Comparison of ENCODE assay signal across 9 cellular contexts in the genomic region with DNA sequence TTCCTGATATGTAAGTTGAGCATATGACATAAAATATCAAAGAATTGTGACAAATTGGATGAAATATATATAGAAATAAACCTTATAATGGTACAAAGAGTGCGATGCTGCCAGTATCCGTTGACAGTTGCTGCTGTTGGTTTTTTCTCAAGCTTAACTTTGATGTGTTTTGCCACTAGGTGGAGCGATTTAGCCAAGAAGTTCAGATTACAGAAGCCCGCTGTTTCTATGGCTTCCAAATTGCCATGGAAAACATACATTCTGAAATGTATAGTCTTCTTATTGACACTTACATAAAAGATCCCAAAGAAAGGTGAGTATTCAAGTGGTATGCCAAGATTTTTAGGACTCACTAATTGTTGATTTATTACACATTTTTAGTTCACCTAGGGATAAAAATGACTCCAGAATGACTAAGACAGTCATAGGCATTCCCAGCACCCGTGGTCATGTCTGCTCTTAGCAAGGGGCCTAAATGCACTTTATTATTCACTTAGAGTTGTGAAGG. TPM values are rescaled to one million over a fixed set of nuclear protein-coding genes. Genes with fewer than 3 reads are reported as not detected.
DNase-seq lines count a peak whose midpoint lies in the region; ATAC-seq and TF ChIP-seq lines count a peak whose summit lies in the region.
"Had no signal": no experiment of that assay in that cellular context is flagged by ENCODE, and none has a peak within 500 bp of the region (broad histone marks: within the 10 kb centered on the region; RNA-seq: fewer than 3 reads in every experiment).

No MANE protein-coding gene starts in this region.

- H3K9me2 ChIP-seq in hepatocyte (replicated peaks; ENCODE audit: insufficient read depth), result no peaks in the 10 kb centered on the region

- peaks cover 70 to 78% of the 10 kb centered on the region in 2 donors for H3K36me3 Mint-ChIP-seq in activated naive CD4-positive, alpha-beta T cell treated with anti-CD3 and anti-CD28 coated beads, Interleukin-2, amount 50 U/mL, for 72 hours

- WGBS in HUES64, result 42% methylated on average over 5 of the region's 5 CpGs
- 24% methylated on average over 5 of the region's 5 CpGs for WGBS in hepatocyte (ENCODE audit: low lambda C conversion rate, missing lambda C conversion rate)
- WGBS in spleen, 5 donors, result 13 to 20% (median 17%) methylated on average over 5 of the region's 5 CpGs

- peaks cover 0 to 3% of the 10 kb centered on the region in 2 donors for H3K9me3 Mint-ChIP-seq in activated naive CD4-positive, alpha-beta T cell treated with anti-CD3 and anti-CD28 coated beads, Interleukin-2, amount 50 U/mL, for 72 hours
- H3K9me3 Mint-ChIP-seq: dendritic cell treated with granulocyte-macrophage colony-stimulating factor and Interleukin-4, amounts not matched to agents 40 ng/mL and 50 ng/mL, for 4 days had no signal

- TF ChIP-seq POLR2A in spleen (IDR thresholded peaks at IDR 0.05), result no peak

- no peak overlapping the region for H3K9ac ChIP-seq in HUES64 (ENCODE audit: low read depth, low read length)

- peaks cover 62% of the 10 kb centered on the region for H3K36me3 ChIP-seq in HUES64 (ENCODE audit: insufficient read depth, low read length)
- no peaks in the 10 kb centered on the region for H3K36me3 ChIP-seq in hepatocyte (replicated peaks; ENCODE audit: insufficient read depth, low read depth)
- peaks cover 0 to 20% (median 0%) of the 10 kb centered on the region in 6 donors for H3K36me3 ChIP-seq in spleen

- intact Hi-C loops in spleen (cut with DNase I; ENCODE audit: low total_unique reads), result loop anchor here (5.0 to 10.0 kb wide), 2 partner anchors 280 to 308 kb away; no protein-coding TSS in a partner anchor

- DNase-seq in DMS153 treated with DMSO at 0.1 percent for 48 hours (lab: John Stamatoyannopoulos, UW; ENCODE audit: unreplicated experiment), result peak; percentile 69
- DNase-seq in NOMO-1 (lab: John Stamatoyannopoulos, UW; ENCODE audit: unreplicated experiment in 2 of 2), result peak; percentile 15 to 73
- peak in 1 of 2 donors; percentile 47 for DNase-seq in activated naive CD4-positive, alpha-beta T cell treated with anti-CD3 and anti-CD28 coated beads, Interleukin-2, amount 50 U/mL, for 72 hours (ENCODE audit: low spot score in 2 of 2)
- DNase-seq in hepatocyte (ENCODE audit: low spot score), result peak; percentile 83
- DNase-seq in spleen, result peak; percentile 13

- H3K9me3 ChIP-seq in HUES64 (ENCODE audit: insufficient read depth, low read depth, low read length) (no peaks in the 10 kb centered on the region), hepatocyte (ENCODE audit: low read depth) (no peaks in the 10 kb centered on the region), spleen (no peaks in the 10 kb centered on the region)

- no peak for ATAC-seq in activated naive CD4-positive, alpha-beta T cell treated with anti-CD3 and anti-CD28 coated beads, Interleukin-2, amount 50 U/mL, for 72 hours
- no peak for ATAC-seq in GM18867 (IDR thresholded peaks at IDR 0.05; ENCODE audit: unreplicated experiment)
- ATAC-seq in HG02973 (IDR thresholded peaks at IDR 0.05; ENCODE audit: unreplicated experiment), result no peak

- H3K79me2 ChIP-seq in hepatocyte, result peaks cover 23% of the 10 kb centered on the region

- TF ChIP-seq CTCF in hepatocyte (IDR thresholded peaks at IDR 0.05; ENCODE audit: poor library complexity) (peak; percentile 82), spleen (IDR thresholded peaks at IDR 0.05 in 8 of 11, conservative IDR thresholded peaks at IDR 0.05 in 3 of 11) (peak in 10 of 11 experiments; percentile 47 to 85 (median 72))

- H3K4me1 ChIP-seq in HUES64 (ENCODE audit: insufficient read depth, low read length), result peaks cover 5% of the 10 kb centered on the region; the same call in 1 of the 2 replicates
- H3K4me1 ChIP-seq in hepatocyte (ENCODE audit: insufficient read depth), result peaks cover 13% of the 10 kb centered on the region
- H3K4me1 ChIP-seq in spleen, result peaks cover 34 to 83% (median 59%) of the 10 kb centered on the region in 6 donors

- peak overlapping the region; percentile 100 for H3K4me2 ChIP-seq in hepatocyte

- H3K27ac ChIP-seq in HUES64 (ENCODE audit: low read depth, low read length) (no peak overlapping the region), hepatocyte (no peak overlapping the region), spleen (peak overlapping the region in 3 of 8 donors; percentile 43 to 89 (median 56))

- H3K27ac Mint-ChIP-seq in activated naive CD4-positive, alpha-beta T cell treated with anti-CD3 and anti-CD28 coated beads, Interleukin-2, amount 50 U/mL, for 72 hours, result peak overlapping the region; percentile 94 to 96
- H3K27ac Mint-ChIP-seq: dendritic cell treated with granulocyte-macrophage colony-stimulating factor and Interleukin-4, amounts not matched to agents 40 ng/mL and 50 ng/mL, for 4 days had no signal

- H4K20me1 ChIP-seq in hepatocyte (ENCODE audit: insufficient read depth, poor library complexity, severe bottlenecking), result no peaks in the 10 kb centered on the region

- H3K4me3 ChIP-seq in HUES64 (ENCODE audit: low read length) (peak overlapping the region; percentile 91), hepatocyte (no peak overlapping the region), spleen (peak overlapping the region in 2 of 8 donors; percentile 62 to 79)

- no peak overlapping the region for H2AFZ ChIP-seq in hepatocyte

- no peaks in the 10 kb centered on the region for H3K27me3 ChIP-seq in HUES64 (ENCODE audit: insufficient read depth, low read length)
- no peaks in the 10 kb centered on the region for H3K27me3 ChIP-seq in hepatocyte
- peaks cover 3 to 31% (median 23%) of the 10 kb centered on the region in 7 donors for H3K27me3 ChIP-seq in spleen (replicated peaks in 1 of 7)

RNA-seq across cellular contexts. Expression of a gene that starts 2.1 kb away (rescaled TPM):
- polyA plus RNA-seq in HUES64 (2013, experiment 1 of 2), result 138 TPM
- 139 TPM for polyA plus RNA-seq in HUES64 (2013, experiment 2 of 2)
- 100 to 1,000 TPM; 413 to 682 TPM for total RNA-seq in activated naive CD4-positive, alpha-beta T cell treated with anti-CD3 and anti-CD28 coated beads, Interleukin-2, amount 50 U/mL, for 72 hours
- 15.2 and 20.0 TPM in 2 replicates for total RNA-seq in hepatocyte
- 40.9 and 49.7 TPM in 2 replicates for polyA plus RNA-seq in hepatocyte
- 10 to 100 TPM in 5 of 7 donors, 1 to 10 TPM in 2; 6.3 to 39.2 (median 14.3) TPM for total RNA-seq in spleen
- polyA plus RNA-seq in spleen, result 10 to 100 TPM in 2 of 3 donors, 1 to 10 TPM in 1; 2.3 to 15.6 (median 12.4) TPM

RNA-seq across cellular contexts. Expression of a gene that starts 44.4 kb away (rescaled TPM):
- not detected for polyA plus RNA-seq in HUES64 (2013, experiment 1 of 2)
- polyA plus RNA-seq in HUES64 (2013, experiment 2 of 2), result 0.25 TPM
- total RNA-seq in activated naive CD4-positive, alpha-beta T cell treated with anti-CD3 and anti-CD28 coated beads, Interleukin-2, amount 50 U/mL, for 72 hours, result not detected
- total RNA-seq in hepatocyte (1.6 and 2.9 TPM in 2 replicates), spleen (1 to 10 TPM in 6 of 7 donors, under 1 TPM in 1; 0.97 to 2.9 (median 1.7) TPM)
- polyA plus RNA-seq in hepatocyte (0.62 and 2.7 TPM in 2 replicates), spleen (under 1 TPM; 0.38 to 0.56 (median 0.43) TPM)

Comparison
In these comparisons a context has a peak if more than half of its experiments do, and no peak if none do; other contexts are left out.
1. RNA of a gene that starts 2.1 kb away (total RNA-seq): 413 to 682 TPM in activated naive CD4-positive, alpha-beta T cell treated with anti-CD3 and anti-CD28 coated beads, Interleukin-2, amount 50 U/mL, for 72 hours; 15.2 to 20.0 TPM in hepatocyte and 6.3 to 39.2 TPM in spleen; every median in the first group is over 10 times any median in the second.